In the genomic region with DNA sequence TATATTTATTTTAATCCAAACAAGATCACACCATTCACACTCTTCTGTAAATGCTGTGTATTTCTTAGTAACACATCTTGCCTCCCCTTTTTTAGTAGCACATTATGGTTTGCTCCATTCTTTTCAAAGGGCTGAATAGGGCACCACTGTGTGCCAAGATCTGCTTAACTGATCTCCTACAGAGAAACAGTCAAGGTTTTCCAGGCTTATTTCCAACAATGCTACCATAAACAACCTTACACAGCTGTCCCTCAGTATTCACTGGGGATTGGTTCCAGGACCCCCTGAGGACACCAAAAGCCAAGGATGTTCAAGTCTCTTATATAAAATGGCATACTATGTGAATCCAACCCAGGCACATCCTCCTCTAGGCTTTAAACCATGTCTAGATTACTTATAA, we compare ENCODE assay signal across 20 cellular contexts. TPM values are rescaled to one million over a fixed set of nuclear protein-coding genes. Genes with fewer than 3 reads are reported as not detected.
DNase-seq lines count a peak whose midpoint lies in the region; ATAC-seq, FAIRE-seq and TF ChIP-seq lines count a peak whose summit lies in the region.
"Had no signal": no experiment of that assay in that cellular context is flagged by ENCODE, and none has a peak within 500 bp of the region (broad histone marks: within the 10 kb centered on the region; RNA-seq: fewer than 3 reads in every experiment).

No MANE protein-coding gene starts in this region.

- TF ChIP-seq EP300 in stomach (IDR thresholded peaks at IDR 0.05) = no peak

- H3K9me3 Mint-ChIP-seq in astrocyte (ENCODE audit: unreplicated experiment) (peaks cover 2% of the 10 kb centered on the region), progenitor cell of endocrine pancreas (ENCODE audit: low read depth) (peaks cover 12% of the 10 kb centered on the region)
- H3K9me3 Mint-ChIP-seq in CD4-positive, alpha-beta T cell = no peaks in the 10 kb centered on the region

- H3K4me1 ChIP-seq in astrocyte (ENCODE audit: insufficient read depth, low read length) (peaks cover 12% of the 10 kb centered on the region), stomach (peaks cover 8 to 42% (median 17%) of the 10 kb centered on the region in 4 donors)
- H3K4me1 ChIP-seq: colonic mucosa, right atrium auricular region, testis had no signal

- no peak overlapping the region for H3K4me2 ChIP-seq in astrocyte (ENCODE audit: low read length)

- CTCF ChIA-PET in CD4-positive, alpha-beta T cell (lab: Charles Lee) = no interaction called here

- no peaks in the 10 kb centered on the region for H3K79me2 ChIP-seq in astrocyte (ENCODE audit: insufficient read depth, low read length)

- no peak overlapping the region for H3K27ac ChIP-seq in astrocyte (ENCODE audit: low read depth, low read length)
- H3K27ac ChIP-seq in CD4-positive, alpha-beta T cell (ENCODE audit: low read depth, low read length) = no peak overlapping the region
- H3K27ac ChIP-seq in stomach = no peak overlapping the region
- H3K27ac ChIP-seq: colonic mucosa, HL-60, right atrium auricular region, testis had no signal

- no peak overlapping the region for H3K4me3 ChIP-seq in astrocyte (ENCODE audit: insufficient read depth, low read depth, low read length)
- no peak overlapping the region for H3K4me3 ChIP-seq in stomach
- H3K4me3 ChIP-seq: colonic mucosa, right atrium auricular region, testis had no signal

- intact Hi-C loops in CD4-positive, alpha-beta T cell (cut with DNase I, micrococcal nuclease) = no loop called here
- intact Hi-C loops in stomach (cut with DNase I; ENCODE audit: low total_unique reads) = no loop called here

- H4K20me1 ChIP-seq in astrocyte (ENCODE audit: insufficient read depth, low read length) = peaks cover 21% of the 10 kb centered on the region

- H3K27me3 Mint-ChIP-seq in astrocyte (ENCODE audit: low read depth, unreplicated experiment) = no peaks in the 10 kb centered on the region
- peaks cover 10% of the 10 kb centered on the region for H3K27me3 Mint-ChIP-seq in progenitor cell of endocrine pancreas
- H3K27me3 Mint-ChIP-seq in CD4-positive, alpha-beta T cell = peaks cover 9% of the 10 kb centered on the region

- no peak for ATAC-seq in CD4-positive, alpha-beta T cell (ENCODE audit: poor library complexity)

- TF ChIP-seq POLR2A in stomach (IDR thresholded peaks at IDR 0.05) = no peak

- FAIRE-seq in astrocyte (lab: Jason Lieb, UNC) = no peak
- FAIRE-seq: islet of Langerhans had no signal

- no peak overlapping the region for H2AFZ ChIP-seq in astrocyte (ENCODE audit: low read depth, low read length)

- H3K36me3 Mint-ChIP-seq in astrocyte (ENCODE audit: low read depth, unreplicated experiment) = peaks cover 4% of the 10 kb centered on the region
- peaks cover 15% of the 10 kb centered on the region for H3K36me3 Mint-ChIP-seq in progenitor cell of endocrine pancreas (ENCODE audit: insufficient read depth)
- no peaks in the 10 kb centered on the region for H3K36me3 Mint-ChIP-seq in CD4-positive, alpha-beta T cell (ENCODE audit: low read depth)
- H3K36me3 Mint-ChIP-seq: CD4-positive, alpha-beta memory T cell had no signal

- no peak for TF ChIP-seq CTCF in astrocyte (IDR thresholded peaks at IDR 0.05; ENCODE audit: insufficient read depth, low read depth, low read length)
- TF ChIP-seq CTCF in progenitor cell of endocrine pancreas (IDR thresholded peaks at IDR 0.05; ENCODE audit: unreplicated experiment) = no peak
- no peak for TF ChIP-seq CTCF in CD4-positive, alpha-beta T cell (IDR thresholded peaks at IDR 0.05)
- TF ChIP-seq CTCF in stomach (IDR thresholded peaks at IDR 0.05) = no peak

- H3K4me1 Mint-ChIP-seq in astrocyte (ENCODE audit: low read depth, unreplicated experiment) = peaks cover 17% of the 10 kb centered on the region
- peaks cover 26% of the 10 kb centered on the region for H3K4me1 Mint-ChIP-seq in progenitor cell of endocrine pancreas (ENCODE audit: low read depth)
- no peaks in the 10 kb centered on the region for H3K4me1 Mint-ChIP-seq in CD4-positive, alpha-beta T cell (ENCODE audit: low read depth)
- H3K4me1 Mint-ChIP-seq: CD4-positive, alpha-beta memory T cell had no signal

- H3K27ac Mint-ChIP-seq in astrocyte (ENCODE audit: unreplicated experiment) = no peak overlapping the region
- H3K27ac Mint-ChIP-seq in progenitor cell of endocrine pancreas = no peak overlapping the region
- H3K27ac Mint-ChIP-seq in CD4-positive, alpha-beta T cell = no peak overlapping the region
- H3K27ac Mint-ChIP-seq: CD4-positive, alpha-beta memory T cell had no signal

- POLR2A ChIA-PET in CD4-positive, alpha-beta T cell (lab: Charles Lee) = no interaction called here

- H3K9me3 ChIP-seq in astrocyte (ENCODE audit: insufficient read depth, low read depth, low read length) (no peaks in the 10 kb centered on the region), stomach (no peaks in the 10 kb centered on the region)
- H3K9me3 ChIP-seq in CD4-positive, alpha-beta T cell (ENCODE audit: control insufficient read depth, low read length) = no peaks in the 10 kb centered on the region
- H3K9me3 ChIP-seq: colonic mucosa, right atrium auricular region, testis had no signal

- H3K9ac ChIP-seq in astrocyte (ENCODE audit: low read length) = no peak overlapping the region

- DNase-seq in G401 (ENCODE audit: low spot score) (peak; percentile 88), NCI-H2081 treated with DMSO at 0.1 percent for 48 hours (lab: John Stamatoyannopoulos, UW) (peak; percentile 83), astrocyte (ENCODE audit: low read depth) (peak; percentile 41), medulla oblongata (ENCODE audit: extremely low spot score) (peak; percentile 50), progenitor cell of endocrine pancreas (ENCODE audit: low spot score, unreplicated experiment) (no peak), stomach (no peak), NCI-H1930 (lab: John Stamatoyannopoulos, UW) (no peak)
- no peak for DNase-seq in CD4-positive, alpha-beta T cell
- DNase-seq: activated naive CD4-positive, alpha-beta T cell; activated T-cell treated with anti-CD3 and anti-CD28 coated beads for 4 hours; CD4-positive, alpha-beta memory T cell; colonic mucosa; DMS79; IMR-90; NCI-H524; nucleus accumbens; testis had no signal

- H3K36me3 ChIP-seq in astrocyte (ENCODE audit: insufficient read depth, low read length) (peaks cover 6% of the 10 kb centered on the region), stomach (peaks cover 0 to 11% (median under 1%) of the 10 kb centered on the region in 4 donors)
- H3K36me3 ChIP-seq: colonic mucosa, right atrium auricular region had no signal

- H3K4me3 Mint-ChIP-seq in astrocyte (ENCODE audit: unreplicated experiment) (no peak overlapping the region), progenitor cell of endocrine pancreas (ENCODE audit: low read depth) (no peak overlapping the region)
- H3K4me3 Mint-ChIP-seq in CD4-positive, alpha-beta T cell = no peak overlapping the region
- H3K4me3 Mint-ChIP-seq: CD4-positive, alpha-beta memory T cell had no signal

- in situ Hi-C loops in G401 (cut with HindIII; ENCODE audit: low sequenced_read_pairs) = no loop called here

- H3K27me3 ChIP-seq in astrocyte (ENCODE audit: insufficient read depth, low read length) (no peaks in the 10 kb centered on the region), stomach (no peaks in the 10 kb centered on the region)
- no peaks in the 10 kb centered on the region for H3K27me3 ChIP-seq in CD4-positive, alpha-beta T cell (ENCODE audit: control insufficient read depth, insufficient read depth, low read length)
- H3K27me3 ChIP-seq: colonic mucosa, right atrium auricular region, testis had no signal

RNA-seq across cellular contexts. Expression of a gene that starts 16.5 kb away (rescaled TPM):
- 39.9 and 41.8 TPM in 2 replicates for total RNA-seq in G401 (2014; rRNA removed; shearing (Covaris generic))
- 121 and 126 TPM in 2 replicates for total RNA-seq in astrocyte
- 104 and 112 TPM in 2 replicates for total RNA-seq in progenitor cell of endocrine pancreas
- total RNA-seq in CD4-positive, alpha-beta T cell = under 1 TPM in 1 of 2 experiments, not detected in 1; 0.22 TPM
- total RNA-seq in stomach = 100 to 1,000 TPM in 3 of 5 donors, 10 to 100 TPM in 2; 33.3 to 160 (median 134) TPM
- polyA plus RNA-seq in stomach = 10 to 100 TPM; 16.0 to 34.1 (median 24.4) TPM
- total RNA-seq: CD4-positive, alpha-beta memory T cell had no signal

Comparison
In these comparisons a context has a peak if more than half of its experiments do, and no peak if none do; other contexts are left out.
1. DNase-seq: peak in G401 (single experiment), NCI-H2081 treated with DMSO at 0.1 percent for 48 hours (single experiment), astrocyte (single experiment) and medulla oblongata (single experiment); none in progenitor cell of endocrine pancreas (single experiment), CD4-positive, alpha-beta T cell (0 of 10), stomach (single experiment) and NCI-H1930 (0 of 2).
2. RNA of a gene that starts 16.5 kb away (total RNA-seq): 33.3 to 160 TPM in stomach, 121 to 126 TPM in astrocyte, 104 to 112 TPM in progenitor cell of endocrine pancreas and 39.9 to 41.8 TPM in G401; 0.22 TPM in CD4-positive, alpha-beta T cell; every median in the first group is over 10 times any median in the second.